22 cellular contexts compared by ENCODE assay signal in genomic region chr9:4671737-4672136, GRCh38. TPM values are rescaled to one million over a fixed set of nuclear protein-coding genes. Genes with fewer than 3 reads are reported as not detected.
A peak's percentile ranks its signal among the peaks of the same experiment; 100 is the strongest.
DNase-seq lines count a peak whose midpoint lies in the region; ATAC-seq lines count a peak whose summit lies in the region.
"Had no signal": no experiment of that assay in that cellular context is flagged by ENCODE, and none has a peak within 500 bp of the region (broad histone marks: within the 10 kb centered on the region; RNA-seq: fewer than 3 reads in every experiment).

No MANE protein-coding gene starts in this region.

- no peak for DNase-seq in activated CD4-positive, alpha-beta T cell treated with anti-CD3 and anti-CD28 coated beads for 36 hours
- DNase-seq in activated CD4-positive, alpha-beta T cell treated with anti-CD3 and anti-CD28 coated beads, Interleukin-2, amount 10 ng/mL, durations not matched to agents 7 days and 5 days, result no peak
- DNase-seq in stimulated activated naive CD8-positive, alpha-beta T cell treated with anti-CD3 and anti-CD28 coated beads, Interleukin-15, amount 100 ng/mL, for 72 hours, result no peak
- DNase-seq in stimulated activated naive CD8-positive, alpha-beta T cell treated with anti-CD3 and anti-CD28 coated beads, Interleukin-15, Interleukin-2, amounts not matched to agents 100 U/mL and 50 U/mL, for 24 hours, result no peak
- DNase-seq in stimulated activated effector memory CD8-positive, alpha-beta T cell treated with anti-CD3 and anti-CD28 coated beads, Interleukin-12 subunit alpha, Interleukin-12 subunit beta, amount 100 ng/mL, for 72 hours (ENCODE audit: low spot score in 2 of 2), result no peak
- DNase-seq in D341Med (ENCODE audit: low spot score), result no peak
- DNase-seq: AML-193; Caco-2; Calu3; CD4-positive, alpha-beta T cell; CD8-positive, alpha-beta T cell; DMS 273 treated with DMSO at 0.1 percent for 48 hours; DMS153; DMS53; DMS79; DND-41; EL; GDM1 had no signal

- intact Hi-C loops in activated CD4-positive, alpha-beta T cell treated with anti-CD3 and anti-CD28 coated beads for 36 hours (cut with DNase I, micrococcal nuclease), result loop anchor here (10.0 kb wide), 3 partner anchors 783 to 1743 kb away; partner anchors contain the start of genes CD274 (in 1 of the 2) and UHRF2 (in 1 of the 2)

- H3K27ac Mint-ChIP-seq in activated CD4-positive, alpha-beta T cell treated with anti-CD3 and anti-CD28 coated beads for 36 hours, result no peak overlapping the region
- H3K27ac Mint-ChIP-seq in activated CD4-positive, alpha-beta T cell treated with anti-CD3 and anti-CD28 coated beads, Interleukin-2, amount 10 ng/mL, durations not matched to agents 7 days and 5 days, result no peak overlapping the region
- H3K27ac Mint-ChIP-seq in stimulated activated naive CD8-positive, alpha-beta T cell treated with anti-CD3 and anti-CD28 coated beads, Interleukin-15, amount 100 ng/mL, for 72 hours, result no peak overlapping the region
- no peak overlapping the region for H3K27ac Mint-ChIP-seq in stimulated activated effector memory CD8-positive, alpha-beta T cell treated with anti-CD3 and anti-CD28 coated beads, Interleukin-12 subunit alpha, Interleukin-12 subunit beta, amount 100 ng/mL, for 72 hours
- H3K27ac Mint-ChIP-seq: B cell; CD4-positive, alpha-beta T cell; CD8-positive, alpha-beta T cell had no signal

- no peaks in the 10 kb centered on the region for H3K27me3 Mint-ChIP-seq in activated CD4-positive, alpha-beta T cell treated with anti-CD3 and anti-CD28 coated beads for 36 hours
- no peaks in the 10 kb centered on the region for H3K27me3 Mint-ChIP-seq in activated CD4-positive, alpha-beta T cell treated with anti-CD3 and anti-CD28 coated beads, Interleukin-2, amount 10 ng/mL, durations not matched to agents 7 days and 5 days
- H3K27me3 Mint-ChIP-seq in stimulated activated naive CD8-positive, alpha-beta T cell treated with anti-CD3 and anti-CD28 coated beads, Interleukin-15, amount 100 ng/mL, for 72 hours, result no peaks in the 10 kb centered on the region
- H3K27me3 Mint-ChIP-seq: CD4-positive, alpha-beta T cell had no signal

- POLR2A ChIA-PET in activated CD4-positive, alpha-beta T cell treated with anti-CD3 and anti-CD28 coated beads for 36 hours (lab: Charles Lee), result no interaction called here
- POLR2A ChIA-PET in activated CD4-positive, alpha-beta T cell treated with anti-CD3 and anti-CD28 coated beads, Interleukin-2, amount 10 ng/mL, durations not matched to agents 7 days and 5 days (lab: Charles Lee), result no interaction called here

- no peaks in the 10 kb centered on the region for H3K9me3 Mint-ChIP-seq in activated CD4-positive, alpha-beta T cell treated with anti-CD3 and anti-CD28 coated beads for 36 hours (ENCODE audit: low read depth)
- H3K9me3 Mint-ChIP-seq in activated CD4-positive, alpha-beta T cell treated with anti-CD3 and anti-CD28 coated beads, Interleukin-2, amount 10 ng/mL, durations not matched to agents 7 days and 5 days, result no peaks in the 10 kb centered on the region
- H3K9me3 Mint-ChIP-seq in stimulated activated naive CD8-positive, alpha-beta T cell treated with anti-CD3 and anti-CD28 coated beads, Interleukin-15, amount 100 ng/mL, for 72 hours, result no peaks in the 10 kb centered on the region
- H3K9me3 Mint-ChIP-seq in stimulated activated effector memory CD8-positive, alpha-beta T cell treated with anti-CD3 and anti-CD28 coated beads, Interleukin-12 subunit alpha, Interleukin-12 subunit beta, amount 100 ng/mL, for 72 hours, result no peaks in the 10 kb centered on the region
- H3K9me3 Mint-ChIP-seq: CD4-positive, alpha-beta T cell; CD8-positive, alpha-beta T cell had no signal

- peaks cover 28% of the 10 kb centered on the region for H3K4me1 Mint-ChIP-seq in activated CD4-positive, alpha-beta T cell treated with anti-CD3 and anti-CD28 coated beads for 36 hours
- peaks cover 35% of the 10 kb centered on the region for H3K4me1 Mint-ChIP-seq in activated CD4-positive, alpha-beta T cell treated with anti-CD3 and anti-CD28 coated beads, Interleukin-2, amount 10 ng/mL, durations not matched to agents 7 days and 5 days
- peaks cover 38% of the 10 kb centered on the region for H3K4me1 Mint-ChIP-seq in stimulated activated naive CD8-positive, alpha-beta T cell treated with anti-CD3 and anti-CD28 coated beads, Interleukin-15, amount 100 ng/mL, for 72 hours
- peaks cover 26% of the 10 kb centered on the region for H3K4me1 Mint-ChIP-seq in stimulated activated effector memory CD8-positive, alpha-beta T cell treated with anti-CD3 and anti-CD28 coated beads, Interleukin-12 subunit alpha, Interleukin-12 subunit beta, amount 100 ng/mL, for 72 hours

- ATAC-seq in activated CD4-positive, alpha-beta T cell treated with anti-CD3 and anti-CD28 coated beads for 36 hours, result peak; percentile 42
- peak; percentile 29 for ATAC-seq in stimulated activated naive CD8-positive, alpha-beta T cell treated with anti-CD3 and anti-CD28 coated beads, Interleukin-15, amount 100 ng/mL, for 72 hours
- no peak for ATAC-seq in stimulated activated naive CD8-positive, alpha-beta T cell treated with anti-CD3 and anti-CD28 coated beads, Interleukin-15, Interleukin-2, amounts not matched to agents 100 U/mL and 50 U/mL, for 24 hours
- peak; percentile 73 for ATAC-seq in stimulated activated effector memory CD8-positive, alpha-beta T cell treated with anti-CD3 and anti-CD28 coated beads, Interleukin-12 subunit alpha, Interleukin-12 subunit beta, amount 100 ng/mL, for 72 hours
- ATAC-seq: A549; CD8-positive, alpha-beta T cell; GM12878 had no signal

- CTCF ChIA-PET in activated CD4-positive, alpha-beta T cell treated with anti-CD3 and anti-CD28 coated beads for 36 hours (lab: Charles Lee), result interaction anchor here (0.8 kb wide), 1 partner anchor 15 kb away, joined by 3 read pairs; no protein-coding TSS in a partner anchor
- CTCF ChIA-PET in activated CD4-positive, alpha-beta T cell treated with anti-CD3 and anti-CD28 coated beads, Interleukin-2, amount 10 ng/mL, durations not matched to agents 7 days and 5 days (lab: Charles Lee), result interaction anchor here (0.9 to 1.5 kb wide), 4 partner anchors 27 to 333 kb away, joined by 3 read pairs; no protein-coding TSS in a partner anchor

- H3K36me3 Mint-ChIP-seq in activated CD4-positive, alpha-beta T cell treated with anti-CD3 and anti-CD28 coated beads for 36 hours (ENCODE audit: low read depth), result no peaks in the 10 kb centered on the region
- H3K36me3 Mint-ChIP-seq in activated CD4-positive, alpha-beta T cell treated with anti-CD3 and anti-CD28 coated beads, Interleukin-2, amount 10 ng/mL, durations not matched to agents 7 days and 5 days (ENCODE audit: low read depth), result peaks cover 2% of the 10 kb centered on the region
- H3K36me3 Mint-ChIP-seq in stimulated activated effector memory CD8-positive, alpha-beta T cell treated with anti-CD3 and anti-CD28 coated beads, Interleukin-12 subunit alpha, Interleukin-12 subunit beta, amount 100 ng/mL, for 72 hours, result no peaks in the 10 kb centered on the region

- no peak overlapping the region for H3K4me3 Mint-ChIP-seq in activated CD4-positive, alpha-beta T cell treated with anti-CD3 and anti-CD28 coated beads for 36 hours
- no peak overlapping the region for H3K4me3 Mint-ChIP-seq in activated CD4-positive, alpha-beta T cell treated with anti-CD3 and anti-CD28 coated beads, Interleukin-2, amount 10 ng/mL, durations not matched to agents 7 days and 5 days
- H3K4me3 Mint-ChIP-seq in stimulated activated naive CD8-positive, alpha-beta T cell treated with anti-CD3 and anti-CD28 coated beads, Interleukin-15, amount 100 ng/mL, for 72 hours, result no peak overlapping the region
- H3K4me3 Mint-ChIP-seq in stimulated activated effector memory CD8-positive, alpha-beta T cell treated with anti-CD3 and anti-CD28 coated beads, Interleukin-12 subunit alpha, Interleukin-12 subunit beta, amount 100 ng/mL, for 72 hours, result no peak overlapping the region
- H3K4me3 Mint-ChIP-seq: B cell; CD4-positive, alpha-beta T cell; CD8-positive, alpha-beta T cell had no signal

RNA-seq across cellular contexts. Expression of gene SPATA6L, which starts 5.5 kb away (rescaled TPM):
- total RNA-seq in activated CD4-positive, alpha-beta T cell treated with anti-CD3 and anti-CD28 coated beads for 36 hours, result under 1 TPM; 0.21 to 0.30 TPM
- total RNA-seq in activated CD4-positive, alpha-beta T cell treated with anti-CD3 and anti-CD28 coated beads, Interleukin-2, amount 10 ng/mL, durations not matched to agents 7 days and 5 days, result under 1 TPM; 0.40 to 0.42 TPM
- total RNA-seq: A172 had no signal

RNA-seq across cellular contexts. Expression of gene CDC37L1, which starts 7.6 kb away (rescaled TPM):
- 1 to 10 TPM; 8.0 to 9.8 TPM for total RNA-seq in activated CD4-positive, alpha-beta T cell treated with anti-CD3 and anti-CD28 coated beads for 36 hours
- total RNA-seq in activated CD4-positive, alpha-beta T cell treated with anti-CD3 and anti-CD28 coated beads, Interleukin-2, amount 10 ng/mL, durations not matched to agents 7 days and 5 days, result 10 to 100 TPM in 1 of 2 experiments, 1 to 10 TPM in 1; 9.2 to 10.7 TPM

RNA-seq across cellular contexts. Expression of gene PLPP6, which starts 9.6 kb away (rescaled TPM):
- 1 to 10 TPM; 4.3 to 5.0 TPM for total RNA-seq in activated CD4-positive, alpha-beta T cell treated with anti-CD3 and anti-CD28 coated beads for 36 hours
- total RNA-seq in activated CD4-positive, alpha-beta T cell treated with anti-CD3 and anti-CD28 coated beads, Interleukin-2, amount 10 ng/mL, durations not matched to agents 7 days and 5 days, result 10 to 100 TPM in 1 of 2 experiments, 1 to 10 TPM in 1; 9.9 to 10.3 TPM
